23 cellular contexts compared by ENCODE assay signal in genomic region chr20:37808752-37809070, GRCh38.
"Had no signal": no experiment of that assay in that cellular context is flagged by ENCODE, and none has a peak within 500 bp of the region (broad histone marks: within the 10 kb centered on the region; RNA-seq: fewer than 3 reads in every experiment).

No MANE protein-coding gene starts in this region.

- H3K27me3 ChIP-seq: hepatocyte, left lung, right lobe of liver, upper lobe of right lung had no signal

- FAIRE-seq: bronchial epithelial cell, endometrium had no signal

- H3K27ac Mint-ChIP-seq: activated CD8-positive, alpha-beta T cell treated with anti-CD3 and anti-CD28 coated beads, Interleukin-2, amount 10 ng/mL, durations not matched to agents 7 days and 5 days; activated naive CD8-positive, alpha-beta T cell treated with anti-CD3 and anti-CD28 coated beads for 36 hours; nephron; stimulated activated effector memory CD8-positive, alpha-beta T cell treated with anti-CD3 and anti-CD28 coated beads, Interleukin-12 subunit alpha, Interleukin-12 subunit beta, amount 100 ng/mL, for 72 hours; T-helper 17 cell had no signal

- H2AFZ ChIP-seq: hepatocyte had no signal

- H3K9me3 Mint-ChIP-seq: activated naive CD8-positive, alpha-beta T cell treated with anti-CD3 and anti-CD28 coated beads for 36 hours; activated T-cell treated with anti-CD3 and anti-CD28 coated beads, Interleukin-2, amount 50 U/mL, for 4 hours; immature natural killer cell; nephron; stimulated activated effector memory CD8-positive, alpha-beta T cell treated with anti-CD3 and anti-CD28 coated beads, Interleukin-12 subunit alpha, Interleukin-12 subunit beta, amount 100 ng/mL, for 72 hours had no signal

- ATAC-seq: activated CD4-positive, CD25-positive, alpha-beta regulatory T cell treated with anti-CD3 and anti-CD28 coated beads, Interleukin-2, amount 50 U/mL, for 24 hours; activated CD8-positive, alpha-beta T cell treated with anti-CD3 and anti-CD28 coated beads, Interleukin-2, amount 10 ng/mL, durations not matched to agents 7 days and 5 days; activated T-cell treated with anti-CD3 and anti-CD28 coated beads, Interleukin-2, amount 50 U/mL, for 4 hours; left lung; stimulated activated effector memory CD8-positive, alpha-beta T cell treated with anti-CD3 and anti-CD28 coated beads, Interleukin-12 subunit alpha, Interleukin-12 subunit beta, amount 100 ng/mL, for 72 hours; T-helper 17 cell had no signal

- DNase-seq: activated CD4-positive, alpha-beta T cell treated with anti-CD3 and anti-CD28 coated beads, Interleukin-2, amount 50 U/mL, for 1 hour; activated CD8-positive, alpha-beta T cell treated with anti-CD3 and anti-CD28 coated beads, Interleukin-2, amount 10 ng/mL, durations not matched to agents 7 days and 5 days; activated naive CD4-positive, alpha-beta T cell treated with Interleukin-2 at 50 U/mL for 16 hours; activated naive CD8-positive, alpha-beta T cell treated with anti-CD3 and anti-CD28 coated beads for 36 hours; activated T-cell treated with anti-CD3 and anti-CD28 coated beads, Interleukin-2, amount 50 U/mL, for 4 hours; cerebellar nuclear complex; effector CD4-positive, alpha-beta T cell; erythroblast; immature natural killer cell; left lung; occipital lobe; right lobe of liver; stimulated activated CD4-positive, alpha-beta T cell treated with anti-CD3 and anti-CD28 coated beads, Interleukin-2, amount 100 ng/mL, for 24 hours; T-helper 17 cell; upper lobe of right lung had no signal

- H3K4me3 ChIP-seq: hepatocyte, left lung, lung, right lobe of liver, skin epidermis, upper lobe of right lung had no signal

- H3K27me3 Mint-ChIP-seq: activated naive CD8-positive, alpha-beta T cell treated with anti-CD3 and anti-CD28 coated beads for 36 hours; T-helper 17 cell had no signal

- H3K4me1 Mint-ChIP-seq: activated naive CD8-positive, alpha-beta T cell treated with anti-CD3 and anti-CD28 coated beads for 36 hours had no signal

- H3K79me2 ChIP-seq: hepatocyte had no signal

- H3K9me3 ChIP-seq: left lung, right lobe of liver, upper lobe of right lung had no signal

- H3K4me2 ChIP-seq: hepatocyte had no signal

- H3K4me3 Mint-ChIP-seq: activated CD8-positive, alpha-beta T cell treated with anti-CD3 and anti-CD28 coated beads, Interleukin-2, amount 10 ng/mL, durations not matched to agents 7 days and 5 days; activated naive CD8-positive, alpha-beta T cell treated with anti-CD3 and anti-CD28 coated beads for 36 hours; activated T-cell treated with anti-CD3 and anti-CD28 coated beads, Interleukin-2, amount 50 U/mL, for 4 hours; immature natural killer cell; nephron; stimulated activated effector memory CD8-positive, alpha-beta T cell treated with anti-CD3 and anti-CD28 coated beads, Interleukin-12 subunit alpha, Interleukin-12 subunit beta, amount 100 ng/mL, for 72 hours; T-helper 17 cell had no signal

- H3K27ac ChIP-seq: hepatocyte, left lung, right lobe of liver, skin epidermis, upper lobe of right lung had no signal

- H3K4me1 ChIP-seq: upper lobe of right lung had no signal
